ENCODE assay signal across 14 cellular contexts in the genomic region with DNA sequence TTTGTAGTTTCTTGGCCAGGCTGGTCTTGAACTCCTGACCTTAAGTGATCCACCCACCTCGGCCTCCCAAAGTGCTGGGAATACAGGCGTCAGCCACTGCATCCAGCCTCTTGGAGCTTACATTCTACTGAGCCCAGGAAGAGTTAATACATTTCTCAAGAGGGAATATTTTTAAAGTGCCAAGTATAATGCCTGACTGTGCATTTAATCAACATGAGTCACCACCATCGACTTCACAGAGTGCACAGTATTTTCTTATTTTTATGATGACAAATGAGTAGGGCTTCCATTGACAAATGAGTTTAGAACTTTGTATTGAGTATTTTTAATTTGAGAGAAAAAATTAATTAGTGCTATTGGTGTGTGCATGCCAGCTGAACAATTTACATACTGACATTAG.
DNase-seq lines count a peak whose midpoint lies in the region; ATAC-seq and TF ChIP-seq lines count a peak whose summit lies in the region.
"Had no signal": no experiment of that assay in that cellular context is flagged by ENCODE, and none has a peak within 500 bp of the region (broad histone marks: within the 10 kb centered on the region; RNA-seq: fewer than 3 reads in every experiment).

No MANE protein-coding gene starts in this region.

- TF ChIP-seq CTCF in gastroesophageal sphincter (IDR thresholded peaks at IDR 0.05): no peak

- no peak overlapping the region for H3K27ac Mint-ChIP-seq in natural killer cell treated with Interleukin-12 subunit alpha and Interleukin-12 subunit beta and Interleukin-15 and Interleukin-18, amount 100 ng/mL, for 72 hours
- H3K27ac Mint-ChIP-seq: GM23338; memory B cell; stimulated activated naive CD8-positive, alpha-beta T cell treated with anti-CD3 and anti-CD28 coated beads, Interleukin-15, Interleukin-2, amounts not matched to agents 100 ng/mL and 50 ng/mL, for 24 hours had no signal

- no peak for TF ChIP-seq EP300 in gastroesophageal sphincter (IDR thresholded peaks at IDR 0.05)

- ATAC-seq in gastroesophageal sphincter: peak; percentile 69
- no peak for ATAC-seq in natural killer cell treated with Interleukin-12 subunit alpha and Interleukin-12 subunit beta and Interleukin-15 and Interleukin-18, amount 100 ng/mL, for 72 hours
- no peak for ATAC-seq in GM19452 (IDR thresholded peaks at IDR 0.05; ENCODE audit: unreplicated experiment)
- ATAC-seq: activated CD4-positive, CD25-positive, alpha-beta regulatory T cell treated with anti-CD3 and anti-CD28 coated beads, Interleukin-2, amount 50 U/mL, for 24 hours; GM23338 had no signal

- POLR2A ChIA-PET in HEK293T (lab: Yijun Ruan, JAX): interaction anchor here (0.9 kb wide), 1 partner anchor 64 kb away, joined by 3 read pairs; no protein-coding TSS in a partner anchor

- H3K4me1 Mint-ChIP-seq in natural killer cell treated with Interleukin-12 subunit alpha and Interleukin-12 subunit beta and Interleukin-15 and Interleukin-18, amount 100 ng/mL, for 72 hours (ENCODE audit: low read depth in 2 of 2): no peaks in the 10 kb centered on the region
- H3K4me1 Mint-ChIP-seq: memory B cell had no signal

- no peaks in the 10 kb centered on the region for H3K9me3 Mint-ChIP-seq in natural killer cell treated with Interleukin-12 subunit alpha and Interleukin-12 subunit beta and Interleukin-15 and Interleukin-18, amount 100 ng/mL, for 72 hours
- H3K9me3 Mint-ChIP-seq: GM23338; memory B cell; stimulated activated naive CD8-positive, alpha-beta T cell treated with anti-CD3 and anti-CD28 coated beads, Interleukin-15, Interleukin-2, amounts not matched to agents 100 ng/mL and 50 ng/mL, for 24 hours had no signal

- peaks cover 16 to 36% of the 10 kb centered on the region in 2 donors for H3K27me3 Mint-ChIP-seq in natural killer cell treated with Interleukin-12 subunit alpha and Interleukin-12 subunit beta and Interleukin-15 and Interleukin-18, amount 100 ng/mL, for 72 hours

- no peak overlapping the region for H3K4me3 Mint-ChIP-seq in natural killer cell treated with Interleukin-12 subunit alpha and Interleukin-12 subunit beta and Interleukin-15 and Interleukin-18, amount 100 ng/mL, for 72 hours
- H3K4me3 Mint-ChIP-seq: GM23338; memory B cell; stimulated activated naive CD8-positive, alpha-beta T cell treated with anti-CD3 and anti-CD28 coated beads, Interleukin-15, Interleukin-2, amounts not matched to agents 100 ng/mL and 50 ng/mL, for 24 hours had no signal

- no peaks in the 10 kb centered on the region for H3K9me3 ChIP-seq in gastroesophageal sphincter

- peaks cover 0 to 28% (median 15%) of the 10 kb centered on the region in 3 donors for H3K4me1 ChIP-seq in gastroesophageal sphincter

- H3K27ac ChIP-seq in gastroesophageal sphincter: no peak overlapping the region

- no peak overlapping the region for H3K4me3 ChIP-seq in gastroesophageal sphincter
- H3K4me3 ChIP-seq: GM23338 had no signal

- no peak for TF ChIP-seq POLR2A in gastroesophageal sphincter (IDR thresholded peaks at IDR 0.05)

- H3K36me3 ChIP-seq in gastroesophageal sphincter: no peaks in the 10 kb centered on the region

- CTCF ChIA-PET in HEK293T (lab: Yijun Ruan, JAX): no interaction called here

- peak; percentile 13 for DNase-seq in H4 (ENCODE audit: low spot score)
- peak; percentile 78 for DNase-seq in amniotic epithelial cell (ENCODE audit: low read depth)
- peak; percentile 17 for DNase-seq in smooth muscle cell of the brain vasculature (ENCODE audit: low read depth, low spot score)
- DNase-seq in DMS114 treated with DMSO at 0.1 percent for 48 hours (lab: John Stamatoyannopoulos, UW; ENCODE audit: unreplicated experiment): no peak
- DNase-seq in natural killer cell treated with Interleukin-12 subunit alpha and Interleukin-12 subunit beta and Interleukin-15 and Interleukin-18, amount 100 ng/mL, for 72 hours (ENCODE audit: low spot score): no peak
- DNase-seq in HEK293T (ENCODE audit: extremely low spot score): no peak
- DNase-seq: activated gamma-delta T cell treated with Interleukin-2 at 50 U/mL for 16 hours, RPMI8226 had no signal

- no peaks in the 10 kb centered on the region for H3K27me3 ChIP-seq in gastroesophageal sphincter

- 0 to 40% methylated on average over 1 to 2 of the region's 3 CpGs for WGBS in gastroesophageal sphincter (ENCODE audit: low coverage in 1 of 2), 2 donors

- no peaks in the 10 kb centered on the region for H3K36me3 Mint-ChIP-seq in natural killer cell treated with Interleukin-12 subunit alpha and Interleukin-12 subunit beta and Interleukin-15 and Interleukin-18, amount 100 ng/mL, for 72 hours
- H3K36me3 Mint-ChIP-seq: memory B cell had no signal

TF ChIP-seq in HEK293T, 16 proteins besides CTCF, POLR2A, EP300 and RAD21:
- TF ChIP-seq CTBP1 (IDR thresholded peaks at IDR 0.05; ENCODE audit: borderline replicate concordance): no peak
- TF ChIP-seq BHLHE40 (IDR thresholded peaks at IDR 0.05; ENCODE audit: borderline replicate concordance): no peak
- TF ChIP-seq FOXK2 (IDR thresholded peaks at IDR 0.05): no peak
- TF ChIP-seq TARDBP (IDR thresholded peaks at IDR 0.05): no peak
- TF ChIP-seq LEF1 (IDR thresholded peaks at IDR 0.05; ENCODE audit: borderline replicate concordance): no peak
- TF ChIP-seq ELF4 (IDR thresholded peaks at IDR 0.05): no peak
- TF ChIP-seq FOXA1 (IDR thresholded peaks at IDR 0.05): no peak
- no peak for TF ChIP-seq PKNOX1 (IDR thresholded peaks at IDR 0.05)

Comparison
In these comparisons a context has a peak if more than half of its experiments do, and no peak if none do; other contexts are left out.
1. DNase-seq: peak in H4 (single experiment), amniotic epithelial cell (single experiment) and smooth muscle cell of the brain vasculature (single experiment); none in DMS114 treated with DMSO at 0.1 percent for 48 hours (single experiment), natural killer cell treated with Interleukin-12 subunit alpha and Interleukin-12 subunit beta and Interleukin-15 and Interleukin-18, amount 100 ng/mL, for 72 hours (single experiment) and HEK293T (single experiment).